Comparison of ENCODE assay signal across 8 cellular contexts in genomic region chrX:132217203-132218073, GRCh38. TPM values are rescaled to one million over a fixed set of nuclear protein-coding genes. Genes with fewer than 3 reads are reported as not detected.
A peak's percentile ranks its signal among the peaks of the same experiment; 100 is the strongest.
DNase-seq lines count a peak whose midpoint lies in the region; ATAC-seq and TF ChIP-seq lines count a peak whose summit lies in the region.

No MANE protein-coding gene starts in this region.

- H3K4me3 ChIP-seq in BLaER1 (peak overlapping the region; percentile 76), lower leg skin (ENCODE audit: low read depth, poor library complexity, severe bottlenecking) (peak overlapping the region; percentile 55)

- peak overlapping the region; percentile 91 for H3K9ac ChIP-seq in BLaER1

- H3K27ac ChIP-seq in BLaER1 = peak overlapping the region; percentile 94

- no peaks in the 10 kb centered on the region for H3K9me3 ChIP-seq in BLaER1

- H3K36me3 ChIP-seq in BLaER1 = peaks cover 6% of the 10 kb centered on the region; the same call in 1 of the 2 replicates

- H3K27me3 ChIP-seq in BLaER1 = peaks cover 72% of the 10 kb centered on the region

- H3K4me1 ChIP-seq in BLaER1 = peaks cover 13% of the 10 kb centered on the region

- peak; percentile 68 for ATAC-seq in GM19351 (IDR thresholded peaks at IDR 0.05; ENCODE audit: unreplicated experiment)
- ATAC-seq in HG03469 (IDR thresholded peaks at IDR 0.05; ENCODE audit: unreplicated experiment) = peak; percentile 48

- no peak for TF ChIP-seq CTCF in lower leg skin (IDR thresholded peaks at IDR 0.05)

- peak; percentile 48 for DNase-seq in NCI-H526 treated with DMSO at 0.1 percent for 48 hours (lab: John Stamatoyannopoulos, UW)
- DNase-seq in activated CD4-positive, alpha-beta T cell treated with anti-CD3 and anti-CD28 coated beads, Interleukin-2, amount 50 U/mL, for 1 hour = peak; percentile 70
- peak; percentile 50 to 85 for DNase-seq in dermis microvascular lymphatic vessel endothelial cell (ENCODE audit: low read depth in 2 of 2)
- DNase-seq in lower leg skin (ENCODE audit: low spot score in 2 of 2) = peak; percentile 68 to 91
- DNase-seq in stimulated activated CD4-positive, alpha-beta T cell treated with anti-CD3 and anti-CD28 coated beads, Interleukin-4, amount 100 ng/mL, for 48 hours (ENCODE audit: low read depth in 2 of 2) = peak; percentile 46 to 63

- H4K20me1 ChIP-seq in BLaER1 = peaks cover 31% of the 10 kb centered on the region

- WGBS in lower leg skin, 2 donors = 2 to 41% methylated on average over 23 to 43 of the region's 74 CpGs

- H3K4me2 ChIP-seq in BLaER1 = peak overlapping the region; percentile 66

- intact Hi-C loops in lower leg skin (cut with DNase I; ENCODE audit: low total_unique reads) = no loop called here

- TF ChIP-seq POLR2A in lower leg skin (IDR thresholded peaks at IDR 0.05) = no peak

RNA-seq across cellular contexts. Expression of gene RAP2C, which starts 1.8 kb away (rescaled TPM):
- total RNA-seq in dermis microvascular lymphatic vessel endothelial cell (10.9 and 12.3 TPM in 2 replicates), lower leg skin (10 to 100 TPM; 12.7 to 14.1 (median 13.6) TPM)

Comparison
In these comparisons a context has a peak if more than half of its experiments do, and no peak if none do; other contexts are left out.
1. Peak in every context shown above with its lines: DNase-seq, ATAC-seq, H3K4me3 ChIP-seq and H3K27ac ChIP-seq.